1 cellular context compared by ENCODE assay signal in the genomic region with DNA sequence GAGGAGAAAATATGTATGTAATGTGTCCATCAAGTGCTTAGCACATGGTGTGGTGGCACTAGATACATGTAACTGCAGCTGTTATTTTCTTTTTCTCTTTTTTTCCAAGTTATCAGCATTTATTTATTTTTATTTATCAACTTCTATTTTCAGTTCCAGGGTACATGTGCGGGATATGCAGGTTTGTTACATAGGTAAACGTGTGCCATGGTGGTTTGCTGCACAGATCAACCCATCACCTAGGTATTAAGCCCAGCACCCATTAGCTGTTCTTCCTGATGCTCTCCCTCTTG.
A peak's percentile ranks its signal among the peaks of the same experiment; 100 is the strongest.
TF ChIP-seq lines count a peak whose summit lies in the region.

No MANE protein-coding gene starts in this region.

TF ChIP-seq in K562, 482 proteins besides CTCF, POLR2A, EP300 and RAD21:
- TF ChIP-seq RBM25 (IDR thresholded peaks at IDR 0.05; ENCODE audit: low read depth, low read length, severe bottlenecking) (peak; percentile 13), ARID1B (IDR thresholded peaks at IDR 0.05) (0 out of 2 replicates have a peak, but pooled peaks have one; percentile 1)
